ENCODE assay signal across 10 cellular contexts in genomic region chr14:67814826-67815225, GRCh38. TPM values are rescaled to one million over a fixed set of nuclear protein-coding genes. Genes with fewer than 3 reads are reported as not detected.
DNase-seq lines count a peak whose midpoint lies in the region; ATAC-seq and TF ChIP-seq lines count a peak whose summit lies in the region.
"Had no signal": no experiment of that assay in that cellular context is flagged by ENCODE, and none has a peak within 500 bp of the region (broad histone marks: within the 10 kb centered on the region; RNA-seq: fewer than 3 reads in every experiment).

No MANE protein-coding gene starts in this region.

- no peaks in the 10 kb centered on the region for H4K20me1 ChIP-seq in fibroblast of lung (ENCODE audit: control insufficient read depth, extremely low read depth, insufficient read depth, low read length)
- no peaks in the 10 kb centered on the region for H4K20me1 ChIP-seq in smooth muscle cell (ENCODE audit: low read depth)

- no peak for DNase-seq in activated T-cell treated with anti-CD3 and anti-CD28 coated beads, Interleukin-2, amount 50 U/mL, for 4 hours
- DNase-seq in activated T-cell treated with anti-CD3 and anti-CD28 coated beads, Interleukin-2, amount 50 U/mL, for 1 hour = no peak
- DNase-seq in SK-MEL-5 (ENCODE audit: low read depth, low spot score) (peak; percentile 46), fibroblast of lung (ENCODE audit: low read depth in 2 of 2) (no peak), smooth muscle cell (lab: John Stamatoyannopoulos, UW; ENCODE audit: unreplicated experiment) (no peak), SW480 (ENCODE audit: low spot score) (no peak), globus pallidus (ENCODE audit: low spot score) (no peak), HUDEP-2 (lab: John Stamatoyannopoulos, UW; ENCODE audit: unreplicated experiment in 76 of 76) (no peak)
- DNase-seq: NCI-H226, SW 1271 had no signal

- no peak for ATAC-seq in activated T-cell treated with anti-CD3 and anti-CD28 coated beads, Interleukin-2, amount 50 U/mL, for 4 hours

- H3K9ac ChIP-seq in fibroblast of lung (ENCODE audit: insufficient read depth, low read length) (no peak overlapping the region), smooth muscle cell (ENCODE audit: low read depth) (no peak overlapping the region)

- H3K4me1 ChIP-seq in fibroblast of lung (ENCODE audit: control insufficient read depth, extremely low read depth, insufficient read depth, low read length) (peaks cover 8% of the 10 kb centered on the region), smooth muscle cell (ENCODE audit: low read depth) (peaks cover 16% of the 10 kb centered on the region)

- H3K79me2 ChIP-seq in fibroblast of lung (ENCODE audit: control insufficient read depth, insufficient read depth, low read length) = peaks cover 10% of the 10 kb centered on the region
- peaks cover 12% of the 10 kb centered on the region for H3K79me2 ChIP-seq in smooth muscle cell (ENCODE audit: low read depth)

- no peak for TF ChIP-seq CTCF in fibroblast of lung (conservative IDR thresholded peaks at IDR 0.05 in 1 of 2, IDR thresholded peaks at IDR 0.05 in 1 of 2; ENCODE audit: low read depth in 1 of 2, low read length in 2 of 2)
- no peak for TF ChIP-seq CTCF in smooth muscle cell (IDR thresholded peaks at IDR 0.05; ENCODE audit: borderline replicate concordance, insufficient read depth, poor library complexity, severe bottlenecking)

- H3K4me3 Mint-ChIP-seq in activated T-cell treated with anti-CD3 and anti-CD28 coated beads, Interleukin-2, amount 50 U/mL, for 4 hours = peak overlapping the region; percentile 86

- no peaks in the 10 kb centered on the region for H3K27me3 ChIP-seq in fibroblast of lung (ENCODE audit: control insufficient read depth, insufficient read depth, low read length)
- no peaks in the 10 kb centered on the region for H3K27me3 ChIP-seq in smooth muscle cell (ENCODE audit: low read depth)

- no peaks in the 10 kb centered on the region for H3K9me3 Mint-ChIP-seq in activated T-cell treated with anti-CD3 and anti-CD28 coated beads, Interleukin-2, amount 50 U/mL, for 4 hours

- peaks cover 12% of the 10 kb centered on the region for H3K36me3 Mint-ChIP-seq in activated T-cell treated with anti-CD3 and anti-CD28 coated beads, Interleukin-2, amount 50 U/mL, for 4 hours (ENCODE audit: insufficient read depth)

- H3K27ac ChIP-seq in fibroblast of lung (ENCODE audit: insufficient read depth, low read length) (no peak overlapping the region), smooth muscle cell (ENCODE audit: low read depth) (no peak overlapping the region)

- H3K4me3 ChIP-seq in fibroblast of lung (replicated peaks in 1 of 4; ENCODE audit: control extremely low read depth in 1 of 4, insufficient read depth in 1 of 4, low read depth in 3 of 4, low read length in 4 of 4) = peak overlapping the region in 2 of 4 experiments; percentile 69 to 78
- peak overlapping the region; percentile 84 for H3K4me3 ChIP-seq in smooth muscle cell

- no peaks in the 10 kb centered on the region for H3K27me3 Mint-ChIP-seq in activated T-cell treated with anti-CD3 and anti-CD28 coated beads, Interleukin-2, amount 50 U/mL, for 4 hours (ENCODE audit: low read depth)

- no peaks in the 10 kb centered on the region for H3F3A ChIP-seq in smooth muscle cell (ENCODE audit: low read depth)

- H3K36me3 ChIP-seq in fibroblast of lung (ENCODE audit: control insufficient read depth, insufficient read depth, low read length) = no peaks in the 10 kb centered on the region
- H3K36me3 ChIP-seq in smooth muscle cell (ENCODE audit: low read depth) = no peaks in the 10 kb centered on the region

- H2AFZ ChIP-seq in fibroblast of lung (ENCODE audit: low read length) (no peak overlapping the region), smooth muscle cell (ENCODE audit: low read depth) (no peak overlapping the region)

- peak overlapping the region; percentile 32 for H3K4me2 ChIP-seq in fibroblast of lung (ENCODE audit: extremely low read depth, insufficient read depth, low read length)
- H3K4me2 ChIP-seq in smooth muscle cell = peak overlapping the region; percentile 91

- H3K4me1 Mint-ChIP-seq in activated T-cell treated with anti-CD3 and anti-CD28 coated beads, Interleukin-2, amount 50 U/mL, for 4 hours (ENCODE audit: low read depth) = peaks cover 37% of the 10 kb centered on the region

- in situ Hi-C loops in SK-MEL-5 (cut with HindIII; ENCODE audit: low pct_unique_long_range_greater_than_20kb, low sequenced_read_pairs) = no loop called here

- H3K9me3 ChIP-seq in fibroblast of lung (ENCODE audit: control insufficient read depth, insufficient read depth, low read depth, low read length) = no peaks in the 10 kb centered on the region
- no peaks in the 10 kb centered on the region for H3K9me3 ChIP-seq in smooth muscle cell (replicated peaks; ENCODE audit: low read depth)

- 89% methylated on average over 2 of the region's 2 CpGs for WGBS in smooth muscle cell (ENCODE audit: low lambda C conversion rate)

RNA-seq across cellular contexts. Expression of gene ZFYVE26, which starts 1.6 kb away (rescaled TPM):
- total RNA-seq in activated T-cell treated with anti-CD3 and anti-CD28 coated beads, Interleukin-2, amount 50 U/mL, for 4 hours = 10 to 100 TPM; 12.3 to 13.6 (median 12.8) TPM
- total RNA-seq in SK-MEL-5 (2014; rRNA removed; shearing (Covaris generic)) = 84.0 and 85.2 TPM in 2 replicates
- 30.6 and 43.1 TPM in 2 replicates for polyA plus RNA-seq in SK-MEL-5 (2015; cell fraction: cytosol; rRNA removed)
- polyA plus RNA-seq in SK-MEL-5 (2015; cell fraction: nucleus; rRNA removed) = 144 and 176 TPM in 2 replicates
- total RNA-seq in fibroblast of lung (18.7 and 22.9 TPM in 2 replicates), smooth muscle cell (22.3 and 42.7 TPM in 2 replicates)
- polyA plus RNA-seq in fibroblast of lung (8.4 and 9.1 TPM in 2 replicates), smooth muscle cell (4.5 and 5.5 TPM in 2 replicates)
- polyA plus RNA-seq in fibroblast of lung (2012) = 6.2 and 6.6 TPM in 2 replicates
- 38.8 and 59.2 TPM in 2 replicates for polyA minus RNA-seq in fibroblast of lung (ENCODE audit: low replicate concordance)

RNA-seq across cellular contexts. Expression of gene RAD51B, which starts 4.8 kb away (rescaled TPM):
- total RNA-seq in activated T-cell treated with anti-CD3 and anti-CD28 coated beads, Interleukin-2, amount 50 U/mL, for 4 hours = 10 to 100 TPM; 10.6 to 16.1 (median 14.2) TPM
- total RNA-seq in SK-MEL-5 (2014; rRNA removed; shearing (Covaris generic)) = 28.9 and 30.6 TPM in 2 replicates
- 8.4 and 13.5 TPM in 2 replicates for polyA plus RNA-seq in SK-MEL-5 (2015; cell fraction: cytosol; rRNA removed)
- polyA plus RNA-seq in SK-MEL-5 (2015; cell fraction: nucleus; rRNA removed) = 17.3 and 18.7 TPM in 2 replicates
- total RNA-seq in fibroblast of lung (13.1 and 16.3 TPM in 2 replicates), smooth muscle cell (5.3 and 13.4 TPM in 2 replicates)
- polyA plus RNA-seq in fibroblast of lung (4.6 and 7.9 TPM in 2 replicates), smooth muscle cell (4.6 and 5.9 TPM in 2 replicates)
- 3.5 and 7.8 TPM in 2 replicates for polyA plus RNA-seq in fibroblast of lung (2012)
- polyA minus RNA-seq in fibroblast of lung (ENCODE audit: low replicate concordance) = 5.8 and 22.5 TPM in 2 replicates
